ENCODE assay signal across 8 cellular contexts in genomic region chr14:75278422-75279152, GRCh38. TPM values are rescaled to one million over a fixed set of nuclear protein-coding genes. Genes with fewer than 3 reads are reported as not detected.
DNase-seq lines count a peak whose midpoint lies in the region; ATAC-seq, FAIRE-seq and TF ChIP-seq lines count a peak whose summit lies in the region.

FOS (plus strand) TSS chr14:75278828; CDS start chr14:75278983, 155 bp downstream.

- H2AFZ ChIP-seq in astrocyte (ENCODE audit: low read depth, low read length) = peak within 1 kb of the TSS; percentile 99

- H3K4me2 ChIP-seq in astrocyte (ENCODE audit: low read length) = peak within 1 kb of the TSS; percentile 98

- H3K4me3 ChIP-seq in astrocyte (ENCODE audit: insufficient read depth, low read depth, low read length) (peak within 1 kb of the TSS; percentile 86), rectal smooth muscle tissue (ENCODE audit: low read length) (peak within 1 kb of the TSS; percentile 92), vagina (peak within 1 kb of the TSS; percentile 87 to 88)

- intact Hi-C loops in vagina (cut with DNase I) = loop anchor here (2.0 kb wide), 1 partner anchor 16 kb away; no protein-coding TSS in a partner anchor

- no peaks in the 10 kb centered on the region for H3K27me3 Mint-ChIP-seq in astrocyte (ENCODE audit: low read depth, unreplicated experiment)

- H3K79me2 ChIP-seq in astrocyte (ENCODE audit: insufficient read depth, low read length) = peaks cover 24% of the 10 kb centered on the region

- TF ChIP-seq POLR2A in vagina (IDR thresholded peaks at IDR 0.05) = peak in 1 of 2 donors; percentile 99

- peaks cover 12% of the 10 kb centered on the region for H3K36me3 Mint-ChIP-seq in astrocyte (ENCODE audit: low read depth, unreplicated experiment)

- H3K4me1 Mint-ChIP-seq in astrocyte (ENCODE audit: low read depth, unreplicated experiment) = peaks cover 16% of the 10 kb centered on the region

- H3K27ac ChIP-seq in astrocyte (ENCODE audit: low read depth, low read length) (peak within 1 kb of the TSS; percentile 99), rectal smooth muscle tissue (ENCODE audit: low read depth, low read length) (peak within 1 kb of the TSS; percentile 99), vagina (peak within 1 kb of the TSS; percentile 99)

- peak within 1 kb of the TSS; percentile 100 for H3K27ac Mint-ChIP-seq in astrocyte (ENCODE audit: unreplicated experiment)

- H3K27me3 ChIP-seq in astrocyte (ENCODE audit: insufficient read depth, low read length) (no peaks in the 10 kb centered on the region), rectal smooth muscle tissue (ENCODE audit: control insufficient read depth, insufficient read depth, low read length) (no peaks in the 10 kb centered on the region), vagina (no peaks in the 10 kb centered on the region)

- peaks cover 16% of the 10 kb centered on the region for H3K36me3 ChIP-seq in astrocyte (ENCODE audit: insufficient read depth, low read length)
- peaks cover 17% of the 10 kb centered on the region for H3K36me3 ChIP-seq in rectal smooth muscle tissue (ENCODE audit: control insufficient read depth, insufficient read depth, low read length)
- H3K36me3 ChIP-seq in vagina = peaks cover 0 to 17% of the 10 kb centered on the region in 2 donors

- TF ChIP-seq CTCF in astrocyte (IDR thresholded peaks at IDR 0.05; ENCODE audit: insufficient read depth, low read depth, low read length) (no peak), vagina (IDR thresholded peaks at IDR 0.05) (no peak)

- H3K9me3 Mint-ChIP-seq in astrocyte (ENCODE audit: unreplicated experiment) = no peaks in the 10 kb centered on the region

- no peak for FAIRE-seq in astrocyte (lab: Jason Lieb, UNC)

- ATAC-seq in GM18511 (IDR thresholded peaks at IDR 0.05; ENCODE audit: unreplicated experiment) (peak; percentile 91), HG02981 (IDR thresholded peaks at IDR 0.05; ENCODE audit: unreplicated experiment) (peak; percentile 63)

- peak within 1 kb of the TSS; percentile 90 for H3K4me3 Mint-ChIP-seq in astrocyte (ENCODE audit: unreplicated experiment)

- H3K9ac ChIP-seq in astrocyte (ENCODE audit: low read length) (peak within 1 kb of the TSS; percentile 96), rectal smooth muscle tissue (ENCODE audit: low read length) (peak within 1 kb of the TSS; percentile 91)

- peak; percentile 50 for DNase-seq in NCI-H2029 treated with DMSO at 0.1 percent for 48 hours (lab: John Stamatoyannopoulos, UW)
- peak; percentile 95 for DNase-seq in T-helper 22 cell (ENCODE audit: low read depth)
- DNase-seq in astrocyte (ENCODE audit: low read depth) = peak; percentile 92
- peak; percentile 97 for DNase-seq in hepatic stellate cell (ENCODE audit: low spot score)
- DNase-seq in vagina (ENCODE audit: extremely low spot score in 2 of 2) = peak in 1 of 2 donors; percentile 97

- no peaks in the 10 kb centered on the region for H3K9me3 ChIP-seq in astrocyte (ENCODE audit: insufficient read depth, low read depth, low read length)
- H3K9me3 ChIP-seq in vagina = no peaks in the 10 kb centered on the region

- H3K4me1 ChIP-seq in astrocyte (ENCODE audit: insufficient read depth, low read length) (peaks cover 27% of the 10 kb centered on the region), rectal smooth muscle tissue (ENCODE audit: control insufficient read depth, insufficient read depth, low read length) (peaks cover 19% of the 10 kb centered on the region), vagina (peaks cover 53% of the 10 kb centered on the region)

- peaks cover 31% of the 10 kb centered on the region for H4K20me1 ChIP-seq in astrocyte (ENCODE audit: insufficient read depth, low read length)

RNA-seq across cellular contexts. Expression of gene FOS, which starts in this region (rescaled TPM):
- total RNA-seq in astrocyte = 33.9 and 57.7 TPM in 2 replicates
- total RNA-seq in vagina = 884 TPM

Comparison
In these comparisons a context has a peak if more than half of its experiments do, and no peak if none do; other contexts are left out.
1. RNA of gene FOS (total RNA-seq): 884 TPM in vagina (single experiment); 33.9 to 57.7 TPM in astrocyte; every median in the first group is over 10 times any median in the second.
2. Peak in every context shown above with its lines, with median percentiles within 50 percentile points of each other: H3K27ac ChIP-seq and H3K4me3 ChIP-seq.